7 cellular contexts compared by ENCODE assay signal in genomic region chr15:24772709-24773373, GRCh38.
DNase-seq lines count a peak whose midpoint lies in the region; ATAC-seq lines count a peak whose summit lies in the region.

No MANE protein-coding gene starts in this region.

- H3K36me3 Mint-ChIP-seq in activated CD4-positive, alpha-beta T cell treated with anti-CD3 and anti-CD28 coated beads, Interleukin-2, amount 10 ng/mL, durations not matched to agents 7 days and 5 days (ENCODE audit: low read depth): peaks cover 4% of the 10 kb centered on the region

- peak overlapping the region; percentile 79 for H3K27ac Mint-ChIP-seq in activated CD4-positive, alpha-beta T cell treated with anti-CD3 and anti-CD28 coated beads, Interleukin-2, amount 10 ng/mL, durations not matched to agents 7 days and 5 days

- DNase-seq in HUDEP-2 (lab: John Stamatoyannopoulos, UW; ENCODE audit: unreplicated experiment in 76 of 76) (peak in 55 of 76 experiments; percentile 0 to 74 (median 45)), dedifferentiated amniotic fluid mesenchymal stem cell (ENCODE audit: extremely low spot score) (peak; percentile 51), kidney glomerular epithelial cell (lab: John Stamatoyannopoulos, UW) (peak; percentile 48), NCI-H1048 (lab: John Stamatoyannopoulos, UW) (no peak)
- peak; percentile 66 for DNase-seq in activated CD4-positive, alpha-beta T cell treated with anti-CD3 and anti-CD28 coated beads, Interleukin-2, amount 10 ng/mL, durations not matched to agents 7 days and 5 days
- peak; percentile 5 to 24 for DNase-seq in stimulated activated CD4-positive, alpha-beta T cell treated with anti-CD3 and anti-CD28 coated beads, Interleukin-1b, Interleukin-23, amount 100 ng/mL, for 1 hour (ENCODE audit: low read depth in 2 of 2)

- H3K27me3 Mint-ChIP-seq in activated CD4-positive, alpha-beta T cell treated with anti-CD3 and anti-CD28 coated beads, Interleukin-2, amount 10 ng/mL, durations not matched to agents 7 days and 5 days: no peaks in the 10 kb centered on the region

- POLR2A ChIA-PET in activated CD4-positive, alpha-beta T cell treated with anti-CD3 and anti-CD28 coated beads, Interleukin-2, amount 10 ng/mL, durations not matched to agents 7 days and 5 days (lab: Charles Lee): no interaction called here

- H3K9me3 Mint-ChIP-seq in activated CD4-positive, alpha-beta T cell treated with anti-CD3 and anti-CD28 coated beads, Interleukin-2, amount 10 ng/mL, durations not matched to agents 7 days and 5 days: peaks cover 22% of the 10 kb centered on the region

- no peak for ATAC-seq in HG03378 (IDR thresholded peaks at IDR 0.05; ENCODE audit: unreplicated experiment)

- peak overlapping the region; percentile 70 for H3K4me3 Mint-ChIP-seq in activated CD4-positive, alpha-beta T cell treated with anti-CD3 and anti-CD28 coated beads, Interleukin-2, amount 10 ng/mL, durations not matched to agents 7 days and 5 days

- H3K4me1 Mint-ChIP-seq in activated CD4-positive, alpha-beta T cell treated with anti-CD3 and anti-CD28 coated beads, Interleukin-2, amount 10 ng/mL, durations not matched to agents 7 days and 5 days: peaks cover 5% of the 10 kb centered on the region

- CTCF ChIA-PET in activated CD4-positive, alpha-beta T cell treated with anti-CD3 and anti-CD28 coated beads, Interleukin-2, amount 10 ng/mL, durations not matched to agents 7 days and 5 days (lab: Charles Lee): no interaction called here
